In the genomic region with DNA sequence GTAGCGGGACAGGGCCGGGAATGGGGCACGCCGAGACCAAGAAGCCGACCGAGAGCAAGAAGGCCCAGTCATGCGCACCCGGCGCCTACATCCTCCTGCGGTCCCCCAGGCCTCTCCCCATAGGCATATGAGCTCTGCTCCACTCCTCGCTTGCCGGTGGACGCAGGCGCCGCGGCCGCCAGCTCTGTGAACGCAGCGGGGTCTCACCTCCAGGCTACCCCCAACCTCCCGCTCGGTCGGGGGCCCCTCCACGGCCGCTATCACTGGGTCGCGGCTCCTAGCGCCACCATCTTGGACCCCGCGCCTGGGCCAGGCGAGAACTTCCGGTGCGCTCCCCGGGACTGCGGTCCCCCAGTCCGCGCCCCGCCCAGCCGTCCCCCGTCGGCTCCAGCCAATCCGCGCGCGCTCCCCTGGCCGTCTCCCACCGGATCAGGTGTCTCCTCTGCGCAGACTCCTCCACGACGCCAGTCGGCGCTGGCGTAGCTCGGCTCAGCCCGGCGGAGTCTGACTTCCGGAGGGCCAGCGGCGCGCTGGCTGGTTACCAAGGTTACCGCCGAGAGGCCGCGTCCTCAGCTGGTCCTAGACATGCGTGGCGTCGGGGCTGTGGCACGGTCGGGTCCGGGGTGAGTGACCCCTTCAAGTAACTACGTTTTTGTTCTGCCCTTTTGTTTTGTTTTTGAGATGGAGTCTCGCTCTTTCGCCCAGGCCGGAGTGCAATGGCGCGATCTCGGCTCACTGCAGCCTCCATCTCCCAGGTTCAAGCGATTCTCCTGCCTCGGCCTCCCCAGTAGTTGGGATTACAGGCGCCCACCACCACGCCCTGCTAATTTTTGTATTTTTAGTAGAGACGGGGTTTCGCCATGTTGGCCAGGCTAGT, we compare ENCODE assay signal across 1 cellular context.
A peak's percentile ranks its signal among the peaks of the same experiment; 100 is the strongest.
TF ChIP-seq lines count a peak whose summit lies in the region.

Gene ZNF594, minus strand, starts transcription at position 328 of the 877 bp plus-strand sequence. CDS start 7,612 bp downstream, outside the sequence.

TF ChIP-seq in HEK293, 187 proteins besides CTCF, POLR2A, EP300 and RAD21 (continued from another document and continues in another):
- TF ChIP-seq ZNF544 (tag by site-specific recombination; IDR thresholded peaks at IDR 0.05) (no peak), TCF7L2 (IDR thresholded peaks at IDR 0.05; ENCODE audit: borderline replicate concordance, low read depth, low read length) (no peak), ZNF10 (tag by site-specific recombination; IDR thresholded peaks at IDR 0.05) (peak; percentile 13; the same call in 1 of the 2 replicates), GLI2 (tag by site-specific recombination; IDR thresholded peaks at IDR 0.05; ENCODE audit: borderline replicate concordance, low read depth) (no peak), ZNF596 (tag by site-specific recombination; IDR thresholded peaks at IDR 0.05) (no peak), YY2 (tag by site-specific recombination; IDR thresholded peaks at IDR 0.05) (peak; percentile 85), MZF1 (tag by site-specific recombination; IDR thresholded peaks at IDR 0.05; ENCODE audit: borderline replicate concordance) (no peak), ZNF48 (tag by site-specific recombination; IDR thresholded peaks at IDR 0.05) (no peak), ZFP69B (tag by site-specific recombination; IDR thresholded peaks at IDR 0.05) (peak; percentile 38), ZNF169 (tag by site-specific recombination; IDR thresholded peaks at IDR 0.05) (no peak), ZNF138 (tag by site-specific recombination; IDR thresholded peaks at IDR 0.05; ENCODE audit: borderline replicate concordance) (no peak), HOXA7 (CRISPR knock-in tag; IDR thresholded peaks at IDR 0.05; ENCODE audit: borderline replicate concordance) (no peak), OSR2 (tag by site-specific recombination; IDR thresholded peaks at IDR 0.05) (no peak), ZBTB11 (tag by site-specific recombination; conservative IDR thresholded peaks at IDR 0.05; ENCODE audit: low read depth) (peak; percentile 97), ZNF211 (tag by site-specific recombination; IDR thresholded peaks at IDR 0.05; ENCODE audit: low read depth) (no peak), ZNF24 (tag by site-specific recombination; IDR thresholded peaks at IDR 0.05) (peak; percentile 63; the same call in 1 of the 2 replicates), ZFP41 (tag by site-specific recombination; IDR thresholded peaks at IDR 0.05; ENCODE audit: borderline replicate concordance) (no peak), ZNF37A (tag by site-specific recombination; IDR thresholded peaks at IDR 0.05) (no peak), GLIS1 (tag by site-specific recombination; IDR thresholded peaks at IDR 0.05) (peak; percentile 76), ZNF692 (tag by site-specific recombination; IDR thresholded peaks at IDR 0.05) (peak; percentile 50; the same call in 1 of the 2 replicates), ZNF23 (tag by site-specific recombination; IDR thresholded peaks at IDR 0.05; ENCODE audit: borderline replicate concordance) (no peak), ZNF239 (tag by site-specific recombination; IDR thresholded peaks at IDR 0.05) (0 out of 2 replicates have a peak, but pooled peaks have one; percentile 47), ZIC2 (tag by site-specific recombination; IDR thresholded peaks at IDR 0.05) (peak; percentile 97), ZNF830 (tag by site-specific recombination; IDR thresholded peaks at IDR 0.05; ENCODE audit: low read depth) (no peak), ZNF660 (tag by site-specific recombination; IDR thresholded peaks at IDR 0.05) (peak; percentile 76), ZNF350 (tag by site-specific recombination; IDR thresholded peaks at IDR 0.05) (no peak), IKZF3 (tag by site-specific recombination; IDR thresholded peaks at IDR 0.05) (no peak), ZNF701 (tag by site-specific recombination; IDR thresholded peaks at IDR 0.05) (no peak), ZNF707 (tag by site-specific recombination; IDR thresholded peaks at IDR 0.05) (no peak; the same call in 1 of the 2 replicates), KLF9 (tag by site-specific recombination; IDR thresholded peaks at IDR 0.05; ENCODE audit: low read depth) (peak; percentile 61), ZNF610 (tag by site-specific recombination; IDR thresholded peaks at IDR 0.05; ENCODE audit: borderline replicate concordance) (peak; percentile 64; the same call in 1 of the 2 replicates), ZNF76 (tag by site-specific recombination; IDR thresholded peaks at IDR 0.05; ENCODE audit: borderline replicate concordance, low read depth) (peak; percentile 65; the same call in 1 of the 2 replicates), ZNF404 (tag by site-specific recombination; IDR thresholded peaks at IDR 0.05) (no peak), ZBTB21 (tag by site-specific recombination; IDR thresholded peaks at IDR 0.05) (no peak; the same call in 1 of the 2 replicates), ZNF19 (tag by site-specific recombination; IDR thresholded peaks at IDR 0.05; ENCODE audit: low read depth) (no peak), ZNF114 (tag by site-specific recombination; IDR thresholded peaks at IDR 0.05) (no peak), BCL11B (tag by site-specific recombination; IDR thresholded peaks at IDR 0.05; ENCODE audit: low read depth) (no peak), GLI4 (tag by site-specific recombination; IDR thresholded peaks at IDR 0.05) (no peak), ZNF292 (tag by site-specific recombination; IDR thresholded peaks at IDR 0.05; ENCODE audit: borderline replicate concordance, low read depth) (no peak)
- TF ChIP-seq, protein P1, sequence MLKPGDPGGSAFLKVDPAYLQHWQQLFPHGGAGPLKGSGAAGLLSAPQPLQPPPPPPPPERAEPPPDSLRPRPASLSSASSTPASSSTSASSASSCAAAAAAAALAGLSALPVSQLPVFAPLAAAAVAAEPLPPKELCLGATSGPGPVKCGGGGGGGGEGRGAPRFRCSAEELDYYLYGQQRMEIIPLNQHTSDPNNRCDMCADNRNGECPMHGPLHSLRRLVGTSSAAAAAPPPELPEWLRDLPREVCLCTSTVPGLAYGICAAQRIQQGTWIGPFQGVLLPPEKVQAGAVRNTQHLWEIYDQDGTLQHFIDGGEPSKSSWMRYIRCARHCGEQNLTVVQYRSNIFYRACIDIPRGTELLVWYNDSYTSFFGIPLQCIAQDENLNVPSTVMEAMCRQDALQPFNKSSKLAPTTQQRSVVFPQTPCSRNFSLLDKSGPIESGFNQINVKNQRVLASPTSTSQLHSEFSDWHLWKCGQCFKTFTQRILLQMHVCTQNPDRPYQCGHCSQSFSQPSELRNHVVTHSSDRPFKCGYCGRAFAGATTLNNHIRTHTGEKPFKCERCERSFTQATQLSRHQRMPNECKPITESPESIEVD (tag by site-specific recombination; IDR thresholded peaks at IDR 0.05) = no peak
- TF ChIP-seq, protein P2, sequence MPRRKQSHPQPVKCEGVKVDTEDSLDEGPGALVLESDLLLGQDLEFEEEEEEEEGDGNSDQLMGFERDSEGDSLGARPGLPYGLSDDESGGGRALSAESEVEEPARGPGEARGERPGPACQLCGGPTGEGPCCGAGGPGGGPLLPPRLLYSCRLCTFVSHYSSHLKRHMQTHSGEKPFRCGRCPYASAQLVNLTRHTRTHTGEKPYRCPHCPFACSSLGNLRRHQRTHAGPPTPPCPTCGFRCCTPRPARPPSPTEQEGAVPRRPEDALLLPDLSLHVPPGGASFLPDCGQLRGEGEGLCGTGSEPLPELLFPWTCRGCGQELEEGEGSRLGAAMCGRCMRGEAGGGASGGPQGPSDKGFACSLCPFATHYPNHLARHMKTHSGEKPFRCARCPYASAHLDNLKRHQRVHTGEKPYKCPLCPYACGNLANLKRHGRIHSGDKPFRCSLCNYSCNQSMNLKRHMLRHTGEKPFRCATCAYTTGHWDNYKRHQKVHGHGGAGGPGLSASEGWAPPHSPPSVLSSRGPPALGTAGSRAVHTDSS (tag by site-specific recombination; IDR thresholded peaks at IDR 0.05) = no peak
- TF ChIP-seq, protein P3, sequence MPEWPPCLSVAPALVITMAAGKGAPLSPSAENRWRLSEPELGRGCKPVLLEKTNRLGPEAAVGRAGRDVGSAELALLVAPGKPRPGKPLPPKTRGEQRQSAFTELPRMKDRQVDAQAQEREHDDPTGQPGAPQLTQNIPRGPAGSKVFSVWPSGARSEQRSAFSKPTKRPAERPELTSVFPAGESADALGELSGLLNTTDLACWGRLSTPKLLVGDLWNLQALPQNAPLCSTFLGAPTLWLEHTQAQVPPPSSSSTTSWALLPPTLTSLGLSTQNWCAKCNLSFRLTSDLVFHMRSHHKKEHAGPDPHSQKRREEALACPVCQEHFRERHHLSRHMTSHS (tag by site-specific recombination; IDR thresholded peaks at IDR 0.05) = no peak
- TF ChIP-seq, protein P4, sequence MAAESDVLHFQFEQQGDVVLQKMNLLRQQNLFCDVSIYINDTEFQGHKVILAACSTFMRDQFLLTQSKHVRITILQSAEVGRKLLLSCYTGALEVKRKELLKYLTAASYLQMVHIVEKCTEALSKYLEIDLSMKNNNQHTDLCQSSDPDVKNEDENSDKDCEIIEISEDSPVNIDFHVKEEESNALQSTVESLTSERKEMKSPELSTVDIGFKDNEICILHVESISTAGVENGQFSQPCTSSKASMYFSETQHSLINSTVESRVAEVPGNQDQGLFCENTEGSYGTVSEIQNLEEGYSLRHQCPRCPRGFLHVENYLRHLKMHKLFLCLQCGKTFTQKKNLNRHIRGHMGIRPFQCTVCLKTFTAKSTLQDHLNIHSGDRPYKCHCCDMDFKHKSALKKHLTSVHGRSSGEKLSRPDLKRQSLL (tag by site-specific recombination; IDR thresholded peaks at IDR 0.05) = peak; percentile 44; the same call in 1 of the 2 replicates
- TF ChIP-seq, protein P5, sequence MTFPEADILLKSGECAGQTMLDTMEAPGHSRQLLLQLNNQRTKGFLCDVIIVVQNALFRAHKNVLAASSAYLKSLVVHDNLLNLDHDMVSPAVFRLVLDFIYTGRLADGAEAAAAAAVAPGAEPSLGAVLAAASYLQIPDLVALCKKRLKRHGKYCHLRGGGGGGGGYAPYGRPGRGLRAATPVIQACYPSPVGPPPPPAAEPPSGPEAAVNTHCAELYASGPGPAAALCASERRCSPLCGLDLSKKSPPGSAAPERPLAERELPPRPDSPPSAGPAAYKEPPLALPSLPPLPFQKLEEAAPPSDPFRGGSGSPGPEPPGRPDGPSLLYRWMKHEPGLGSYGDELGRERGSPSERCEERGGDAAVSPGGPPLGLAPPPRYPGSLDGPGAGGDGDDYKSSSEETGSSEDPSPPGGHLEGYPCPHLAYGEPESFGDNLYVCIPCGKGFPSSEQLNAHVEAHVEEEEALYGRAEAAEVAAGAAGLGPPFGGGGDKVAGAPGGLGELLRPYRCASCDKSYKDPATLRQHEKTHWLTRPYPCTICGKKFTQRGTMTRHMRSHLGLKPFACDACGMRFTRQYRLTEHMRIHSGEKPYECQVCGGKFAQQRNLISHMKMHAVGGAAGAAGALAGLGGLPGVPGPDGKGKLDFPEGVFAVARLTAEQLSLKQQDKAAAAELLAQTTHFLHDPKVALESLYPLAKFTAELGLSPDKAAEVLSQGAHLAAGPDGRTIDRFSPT (tag by site-specific recombination; IDR thresholded peaks at IDR 0.05) = no peak
- TF ChIP-seq, protein P6, sequence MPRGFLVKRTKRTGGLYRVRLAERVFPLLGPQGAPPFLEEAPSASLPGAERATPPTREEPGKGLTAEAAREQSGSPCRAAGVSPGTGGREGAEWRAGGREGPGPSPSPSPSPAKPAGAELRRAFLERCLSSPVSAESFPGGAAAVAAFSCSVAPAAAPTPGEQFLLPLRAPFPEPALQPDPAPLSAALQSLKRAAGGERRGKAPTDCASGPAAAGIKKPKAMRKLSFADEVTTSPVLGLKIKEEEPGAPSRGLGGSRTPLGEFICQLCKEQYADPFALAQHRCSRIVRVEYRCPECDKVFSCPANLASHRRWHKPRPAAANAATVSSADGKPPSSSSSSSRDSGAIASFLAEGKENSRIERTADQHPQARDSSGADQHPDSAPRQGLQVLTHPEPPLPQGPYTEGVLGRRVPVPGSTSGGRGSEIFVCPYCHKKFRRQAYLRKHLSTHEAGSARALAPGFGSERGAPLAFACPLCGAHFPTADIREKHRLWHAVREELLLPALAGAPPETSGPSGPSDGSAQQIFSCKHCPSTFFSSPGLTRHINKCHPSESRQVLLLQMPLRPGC (tag by site-specific recombination; IDR thresholded peaks at IDR 0.05) = no peak
- TF ChIP-seq, protein P7, sequence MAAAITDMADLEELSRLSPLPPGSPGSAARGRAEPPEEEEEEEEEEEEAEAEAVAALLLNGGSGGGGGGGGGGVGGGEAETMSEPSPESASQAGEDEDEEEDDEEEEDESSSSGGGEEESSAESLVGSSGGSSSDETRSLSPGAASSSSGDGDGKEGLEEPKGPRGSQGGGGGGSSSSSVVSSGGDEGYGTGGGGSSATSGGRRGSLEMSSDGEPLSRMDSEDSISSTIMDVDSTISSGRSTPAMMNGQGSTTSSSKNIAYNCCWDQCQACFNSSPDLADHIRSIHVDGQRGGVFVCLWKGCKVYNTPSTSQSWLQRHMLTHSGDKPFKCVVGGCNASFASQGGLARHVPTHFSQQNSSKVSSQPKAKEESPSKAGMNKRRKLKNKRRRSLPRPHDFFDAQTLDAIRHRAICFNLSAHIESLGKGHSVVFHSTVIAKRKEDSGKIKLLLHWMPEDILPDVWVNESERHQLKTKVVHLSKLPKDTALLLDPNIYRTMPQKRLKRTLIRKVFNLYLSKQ (tag by site-specific recombination; IDR thresholded peaks at IDR 0.05; ENCODE audit: borderline replicate concordance) = no peak
